ENCODE assay signal across 16 cellular contexts in genomic region chr14:100408350-100409015, GRCh38. TPM values are rescaled to one million over a fixed set of nuclear protein-coding genes. Genes with fewer than 3 reads are reported as not detected.
DNase-seq lines count a peak whose midpoint lies in the region; ATAC-seq and TF ChIP-seq lines count a peak whose summit lies in the region.
"Had no signal": no experiment of that assay in that cellular context is flagged by ENCODE, and none has a peak within 500 bp of the region (broad histone marks: within the 10 kb centered on the region; RNA-seq: fewer than 3 reads in every experiment).

No MANE protein-coding gene starts in this region.

- H4K20me1 ChIP-seq in DND-41 (ENCODE audit: insufficient read depth, low read length), result no peaks in the 10 kb centered on the region

- H3K27ac ChIP-seq in DND-41 (ENCODE audit: low read length) (peak overlapping the region; percentile 96), body of pancreas (peak overlapping the region; percentile 56 to 76 (median 68))
- H3K27ac ChIP-seq: breast epithelium, heart right ventricle, PC-9, vagina had no signal

- peak overlapping the region; percentile 76 for H3K4me3 Mint-ChIP-seq in natural killer cell treated with Interleukin-12 subunit alpha and Interleukin-12 subunit beta and Interleukin-15 and Interleukin-18, amount 100 ng/mL, for 72 hours
- H3K4me3 Mint-ChIP-seq: neural crest cell had no signal

- H2AFZ ChIP-seq in DND-41 (ENCODE audit: low read depth, low read length), result no peak overlapping the region
- H2AFZ ChIP-seq: PC-9 had no signal

- no peaks in the 10 kb centered on the region for H3K9me3 Mint-ChIP-seq in natural killer cell treated with Interleukin-12 subunit alpha and Interleukin-12 subunit beta and Interleukin-15 and Interleukin-18, amount 100 ng/mL, for 72 hours
- H3K9me3 Mint-ChIP-seq: neural crest cell had no signal

- 61 to 72% methylated on average over 11 of the region's 11 CpGs for WGBS in body of pancreas, 2 donors

- peak overlapping the region; percentile 46 to 83 for H3K27ac Mint-ChIP-seq in natural killer cell treated with Interleukin-12 subunit alpha and Interleukin-12 subunit beta and Interleukin-15 and Interleukin-18, amount 100 ng/mL, for 72 hours

- intact Hi-C loops in body of pancreas (cut with DNase I), result no loop called here

- H3K9me3 ChIP-seq in DND-41 (ENCODE audit: insufficient read depth, low read length, severe bottlenecking) (no peaks in the 10 kb centered on the region), body of pancreas (no peaks in the 10 kb centered on the region)
- H3K9me3 ChIP-seq: breast epithelium, heart right ventricle, vagina had no signal

- H3K27me3 Mint-ChIP-seq in natural killer cell treated with Interleukin-12 subunit alpha and Interleukin-12 subunit beta and Interleukin-15 and Interleukin-18, amount 100 ng/mL, for 72 hours, result no peaks in the 10 kb centered on the region

- no peak for TF ChIP-seq CTCF in DND-41 (IDR thresholded peaks at IDR 0.05; ENCODE audit: borderline replicate concordance, extremely low read depth, low read length, poor library complexity, severe bottlenecking)
- TF ChIP-seq CTCF in body of pancreas (IDR thresholded peaks at IDR 0.05), result no peak

- no peak for ATAC-seq in DND-41 (ENCODE audit: insufficient read depth, low read depth)
- peak; percentile 45 for ATAC-seq in body of pancreas
- peak; percentile 78 to 79 for ATAC-seq in natural killer cell treated with Interleukin-12 subunit alpha and Interleukin-12 subunit beta and Interleukin-15 and Interleukin-18, amount 100 ng/mL, for 72 hours
- ATAC-seq in GM21515 (IDR thresholded peaks at IDR 0.05; ENCODE audit: unreplicated experiment), result no peak
- ATAC-seq: heart right ventricle had no signal

- H3K36me3 ChIP-seq in DND-41 (ENCODE audit: insufficient read depth, low read length), result no peaks in the 10 kb centered on the region; the same call in 1 of the 2 replicates
- no peaks in the 10 kb centered on the region for H3K36me3 ChIP-seq in body of pancreas (replicated peaks in 1 of 2; ENCODE audit: insufficient read depth in 1 of 2, low read depth in 2 of 2)
- H3K36me3 ChIP-seq: breast epithelium, heart right ventricle, vagina had no signal

- H3K36me3 Mint-ChIP-seq in natural killer cell treated with Interleukin-12 subunit alpha and Interleukin-12 subunit beta and Interleukin-15 and Interleukin-18, amount 100 ng/mL, for 72 hours, result no peaks in the 10 kb centered on the region

- no peaks in the 10 kb centered on the region for H3K27me3 ChIP-seq in DND-41 (ENCODE audit: insufficient read depth, low read length, poor library complexity)
- H3K27me3 ChIP-seq in body of pancreas, result no peaks in the 10 kb centered on the region
- H3K27me3 ChIP-seq: breast epithelium, heart right ventricle, vagina had no signal

- DNase-seq in DND-41 (peak; percentile 35), NCI-H1436 (lab: John Stamatoyannopoulos, UW) (peak; percentile 37), body of pancreas (peak; percentile 34 to 81 (median 68)), LoVo (ENCODE audit: low spot score) (no peak), SK-N-DZ (ENCODE audit: low spot score) (no peak)
- no peak for DNase-seq in natural killer cell treated with Interleukin-12 subunit alpha and Interleukin-12 subunit beta and Interleukin-15 and Interleukin-18, amount 100 ng/mL, for 72 hours (ENCODE audit: low spot score)
- no peak for DNase-seq in stimulated activated CD4-positive, alpha-beta T cell treated with anti-CD3 and anti-CD28 coated beads, Interleukin-2, amount 100 ng/mL, for 24 hours
- DNase-seq: activated CD4-positive, alpha-beta T cell treated with anti-CD3 and anti-CD28 coated beads, Interleukin-2, amount 50 U/mL, for 48 hours; heart right ventricle; Karpas-422; PC-9; stimulated activated CD4-positive, alpha-beta T cell treated with anti-CD3 and anti-CD28 coated beads, Interleukin-4, amount 100 ng/mL, for 1 hour had no signal

- peaks cover 35% of the 10 kb centered on the region for H3K79me2 ChIP-seq in DND-41 (ENCODE audit: insufficient read depth, low read length)

- peaks cover 45 to 62% of the 10 kb centered on the region in 2 donors for H3K4me1 Mint-ChIP-seq in natural killer cell treated with Interleukin-12 subunit alpha and Interleukin-12 subunit beta and Interleukin-15 and Interleukin-18, amount 100 ng/mL, for 72 hours (ENCODE audit: low read depth in 2 of 2)

- no peak for TF ChIP-seq POLR2A in body of pancreas (IDR thresholded peaks at IDR 0.05)

- H3K9ac ChIP-seq in DND-41 (ENCODE audit: low read depth, low read length), result peak overlapping the region; percentile 56; the same call in 1 of the 2 replicates

- H3K4me3 ChIP-seq in DND-41 (ENCODE audit: low read depth in 1 of 2, low read length in 2 of 2) (no peak overlapping the region), body of pancreas (no peak overlapping the region)
- H3K4me3 ChIP-seq: breast epithelium, heart right ventricle, PC-9, vagina had no signal

- H3K4me1 ChIP-seq in DND-41 (ENCODE audit: insufficient read depth, low read length), result peaks cover 78% of the 10 kb centered on the region
- H3K4me1 ChIP-seq in body of pancreas, result peaks cover 38% of the 10 kb centered on the region

- H3K4me2 ChIP-seq in DND-41 (ENCODE audit: insufficient read depth, low read length), result no peak overlapping the region
- H3K4me2 ChIP-seq: PC-9 had no signal

RNA-seq across cellular contexts. Expression of gene WDR25, which starts 32.2 kb away (rescaled TPM):
- 1 to 10 TPM; 7.9 to 8.0 TPM for total RNA-seq in body of pancreas
- total RNA-seq in natural killer cell treated with Interleukin-12 subunit alpha and Interleukin-12 subunit beta and Interleukin-15 and Interleukin-18, amount 100 ng/mL, for 72 hours, result 1 to 10 TPM; 6.4 to 7.0 TPM
- 5.9 and 6.5 TPM in 2 replicates for polyA plus RNA-seq in SK-N-DZ (2014; cell fraction: cytosol; rRNA removed)
- polyA plus RNA-seq in SK-N-DZ (2014; cell fraction: nucleus; rRNA removed), result 3.8 TPM in 2 replicates

Comparison
In these comparisons a context has a peak if more than half of its experiments do, and no peak if none do; other contexts are left out.
1. ATAC-seq: peak in body of pancreas (single experiment) and natural killer cell treated with Interleukin-12 subunit alpha and Interleukin-12 subunit beta and Interleukin-15 and Interleukin-18, amount 100 ng/mL, for 72 hours (2 of 2); none in DND-41 (single experiment) and GM21515 (single experiment).
2. DNase-seq: peak in DND-41 (single experiment), NCI-H1436 (single experiment) and body of pancreas (4 of 4); none in natural killer cell treated with Interleukin-12 subunit alpha and Interleukin-12 subunit beta and Interleukin-15 and Interleukin-18, amount 100 ng/mL, for 72 hours (single experiment), LoVo (single experiment), stimulated activated CD4-positive, alpha-beta T cell treated with anti-CD3 and anti-CD28 coated beads, Interleukin-2, amount 100 ng/mL, for 24 hours (0 of 2) and SK-N-DZ (single experiment).